In genomic region chr15:71889385-71889784, GRCh38 we compare ENCODE assay signal across 17 cellular contexts.
"Had no signal": no experiment of that assay in that cellular context is flagged by ENCODE, and none has a peak within 500 bp of the region (broad histone marks: within the 10 kb centered on the region; RNA-seq: fewer than 3 reads in every experiment).

No MANE protein-coding gene starts in this region.

- H3K27ac ChIP-seq: heart left ventricle, parathyroid adenoma, prostate gland, right lobe of liver, tibial nerve, upper lobe of right lung, vagina had no signal

- DNase-seq: effector memory CD4-positive, alpha-beta T cell; heart left ventricle; hippocampal formation; left colon; mesendoderm; naive B cell; nephron progenitor cell; right lobe of liver; stimulated activated CD4-positive, alpha-beta T cell treated with anti-CD3 and anti-CD28 coated beads, Interleukin-4, amount 100 ng/mL, for 24 hours; upper lobe of right lung had no signal

- H3K36me3 ChIP-seq: prostate gland had no signal

- H2AFZ ChIP-seq: parathyroid adenoma had no signal

- H3K4me1 ChIP-seq: parathyroid adenoma, prostate gland, right lobe of liver, upper lobe of right lung, vagina had no signal

- H3K4me3 ChIP-seq: heart left ventricle, prostate gland, right lobe of liver, tibial nerve, upper lobe of right lung, vagina had no signal

- ATAC-seq: esophagus mucosa, heart left ventricle, left colon, right lobe of liver, upper lobe of right lung had no signal

- FAIRE-seq: endometrium, frontal cortex had no signal

- H3K9me3 ChIP-seq: heart left ventricle, prostate gland, right lobe of liver, tibial nerve, upper lobe of right lung, vagina had no signal

- H3K27me3 ChIP-seq: heart left ventricle, right lobe of liver, tibial nerve, upper lobe of right lung, vagina had no signal

- H3K9ac ChIP-seq: parathyroid adenoma had no signal

- H3K79me2 ChIP-seq: parathyroid adenoma had no signal
